Comparison of ENCODE assay signal across 1 cellular context in the genomic region with DNA sequence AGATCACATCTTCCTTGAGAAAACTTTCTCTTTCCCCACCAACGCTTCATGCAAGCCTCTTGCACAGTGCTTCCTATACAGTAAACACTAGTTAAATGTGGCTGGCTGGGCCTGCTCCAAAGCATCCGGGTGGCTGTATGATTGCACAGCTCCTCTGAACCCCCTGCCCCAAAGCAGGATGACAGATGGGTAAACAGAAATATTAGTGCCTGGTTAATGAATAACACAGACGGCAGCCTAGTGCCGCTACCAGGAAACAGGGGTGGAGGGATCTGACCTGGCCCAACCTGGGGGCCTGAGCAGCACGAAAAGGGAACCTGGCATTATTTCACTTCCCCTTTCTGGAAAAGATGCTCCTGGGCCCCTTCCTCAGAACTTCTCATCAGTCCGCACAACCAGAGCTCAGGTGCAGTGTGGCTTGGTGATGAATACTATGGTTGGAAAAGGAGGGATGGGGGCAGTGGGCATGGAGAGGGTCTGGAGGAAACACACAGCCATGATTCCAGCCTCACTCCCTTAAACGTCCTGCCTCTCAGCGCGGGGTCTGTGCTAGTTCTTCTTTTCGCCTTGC.
TF ChIP-seq lines count a peak whose summit lies in the region.

No MANE protein-coding gene starts in this region.

TF ChIP-seq in GM12878, 131 proteins besides CTCF, POLR2A, EP300 and RAD21:
- no peak for TF ChIP-seq SREBF2 (IDR thresholded peaks at IDR 0.05; ENCODE audit: low read length)
- TF ChIP-seq IKZF1 (conservative IDR thresholded peaks at IDR 0.05) = peak; percentile 99
- TF ChIP-seq FOXM1 (IDR thresholded peaks at IDR 0.05; ENCODE audit: low read depth, low read length) = peak; percentile 33; the same call in 1 of the 2 replicates
- peak; percentile 64 to 71; a peak in 3 of 4 replicates for TF ChIP-seq BHLHE40 (IDR thresholded peaks at IDR 0.05; ENCODE audit: borderline replicate concordance in 1 of 2, low read depth in 2 of 2, low read length in 1 of 2)
- peak; percentile 57 for TF ChIP-seq SKIL (IDR thresholded peaks at IDR 0.05; ENCODE audit: low read depth, poor library complexity, severe bottlenecking)
- peak; percentile 48; the same call in 1 of the 2 replicates for TF ChIP-seq BACH1 (IDR thresholded peaks at IDR 0.05; ENCODE audit: borderline replicate concordance)
- no peak for TF ChIP-seq TCF3 (IDR thresholded peaks at IDR 0.05; ENCODE audit: borderline replicate concordance, insufficient read depth, low read depth, low read length)
- peak; percentile 48; the same call in 1 of the 2 replicates for TF ChIP-seq TCF12 (IDR thresholded peaks at IDR 0.05; ENCODE audit: low read depth, low read length)
- peak; percentile 82 for TF ChIP-seq BCL11A (IDR thresholded peaks at IDR 0.05; ENCODE audit: low read depth, low read length)
- peak; percentile 28; the same call in 1 of the 2 replicates for TF ChIP-seq ATF7 (IDR thresholded peaks at IDR 0.05; ENCODE audit: low read depth)
- TF ChIP-seq RUNX3 (IDR thresholded peaks at IDR 0.05; ENCODE audit: low read length) = peak; percentile 55; the same call in 1 of the 2 replicates
- peak; percentile 28 for TF ChIP-seq SP1 (IDR thresholded peaks at IDR 0.05; ENCODE audit: low read depth, low read length)
- TF ChIP-seq MTA2 (IDR thresholded peaks at IDR 0.05; ENCODE audit: low read depth) = peak; percentile 82; the same call in 1 of the 2 replicates
- TF ChIP-seq POLR2AphosphoS5 (IDR thresholded peaks at IDR 0.05; ENCODE audit: low read length) = no peak
- TF ChIP-seq GATAD2B (conservative IDR thresholded peaks at IDR 0.05; ENCODE audit: low read depth) = peak; percentile 90
- TF ChIP-seq NBN (IDR thresholded peaks at IDR 0.05) = peak; percentile 78
- TF ChIP-seq SPI1 (IDR thresholded peaks at IDR 0.05; ENCODE audit: borderline replicate concordance, insufficient read depth, low read depth, low read length) = peak; percentile 100
- TF ChIP-seq CHD2 (IDR thresholded peaks at IDR 0.05; ENCODE audit: borderline replicate concordance, low read depth, low read length) = peak; percentile 76
- peak in 1 of 2 experiments; percentile 40; a peak in 1 of 4 replicates for TF ChIP-seq SRF (IDR thresholded peaks at IDR 0.05; ENCODE audit: low read depth in 2 of 2, low read length in 2 of 2)
- TF ChIP-seq ZBTB4 (CRISPR knock-in tag; IDR thresholded peaks at IDR 0.05) = no peak
- peak; percentile 72 for TF ChIP-seq MEF2B (IDR thresholded peaks at IDR 0.05; ENCODE audit: partially characterized antibody, poor library complexity, severe bottlenecking)
- peak in 1 of 2 experiments; percentile 85; a peak in 2 of 4 replicates for TF ChIP-seq ETV6 (conservative IDR thresholded peaks at IDR 0.05 in 1 of 2, IDR thresholded peaks at IDR 0.05 in 1 of 2; ENCODE audit: borderline replicate concordance in 1 of 2, low read depth in 1 of 2)
- TF ChIP-seq NFIC (IDR thresholded peaks at IDR 0.05; ENCODE audit: low read depth, low read length) = peak; percentile 52; the same call in 1 of the 2 replicates
- TF ChIP-seq EED (IDR thresholded peaks at IDR 0.05; ENCODE audit: low read depth) = peak; percentile 95
- 0 out of 2 replicates have a peak, but pooled peaks have one; percentile 35 for TF ChIP-seq RCOR1 (conservative IDR thresholded peaks at IDR 0.05; ENCODE audit: low read depth, low read length)
- TF ChIP-seq MEF2A (IDR thresholded peaks at IDR 0.05; ENCODE audit: insufficient read depth, low read depth, low read length) = 0 out of 2 replicates have a peak, but pooled peaks have one; percentile 51
- no peak for TF ChIP-seq JUND (IDR thresholded peaks at IDR 0.05; ENCODE audit: low read depth, low read length)
- TF ChIP-seq HDGF (IDR thresholded peaks at IDR 0.05) = peak; percentile 74; the same call in 1 of the 2 replicates
- peak; percentile 88 for TF ChIP-seq RELB (IDR thresholded peaks at IDR 0.05; ENCODE audit: low read depth)
- no peak for TF ChIP-seq LARP7 (IDR thresholded peaks at IDR 0.05)
- TF ChIP-seq RB1 (IDR thresholded peaks at IDR 0.05; ENCODE audit: borderline replicate concordance) = peak; percentile 18; the same call in 1 of the 2 replicates
- no peak for TF ChIP-seq POLR2AphosphoS2 (IDR thresholded peaks at IDR 0.05; ENCODE audit: low read depth, low read length)
- TF ChIP-seq IKZF2 (IDR thresholded peaks at IDR 0.05) = peak; percentile 98
- TF ChIP-seq TBL1XR1 (IDR thresholded peaks at IDR 0.05; ENCODE audit: low read depth, low read length) = 0 out of 2 replicates have a peak, but pooled peaks have one; percentile 23
- TF ChIP-seq PAX8 (IDR thresholded peaks at IDR 0.05) = no peak
- no peak for TF ChIP-seq STAT3 (IDR thresholded peaks at IDR 0.05; ENCODE audit: low read depth, low read length)
- TF ChIP-seq DPF2 (IDR thresholded peaks at IDR 0.05) = peak; percentile 97
- peak; percentile 77 for TF ChIP-seq ZNF687 (IDR thresholded peaks at IDR 0.05)
- peak; percentile 96 for TF ChIP-seq NR2F1 (conservative IDR thresholded peaks at IDR 0.05)
- peak; percentile 64; the same call in 1 of the 2 replicates for TF ChIP-seq CREM (IDR thresholded peaks at IDR 0.05; ENCODE audit: low read depth)
